In the genomic region with DNA sequence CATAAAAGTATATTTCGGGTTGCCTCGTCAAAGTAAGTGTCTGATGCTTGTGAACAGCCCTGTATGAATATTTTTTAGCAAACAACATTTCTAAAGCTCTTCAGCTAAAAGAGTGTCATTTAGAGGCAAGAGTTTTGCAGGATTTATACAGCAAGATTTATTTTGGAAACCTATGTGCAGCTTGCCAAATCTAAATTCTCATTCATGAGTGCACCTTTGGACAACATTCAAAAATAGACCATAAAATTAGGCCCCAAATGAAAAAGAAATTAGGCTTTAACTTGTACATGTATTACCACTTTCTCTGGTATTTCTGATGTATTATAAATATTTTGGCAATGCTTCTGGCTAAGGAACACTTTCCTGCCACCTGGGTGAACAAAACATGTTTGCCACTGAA, we compare ENCODE assay signal across 21 cellular contexts.
"Had no signal": no experiment of that assay in that cellular context is flagged by ENCODE, and none has a peak within 500 bp of the region (broad histone marks: within the 10 kb centered on the region; RNA-seq: fewer than 3 reads in every experiment).

No MANE protein-coding gene starts in this region.

- DNase-seq: activated B cell treated with CpG ODN at 0.5 μM for 24 hours; activated CD4-positive, alpha-beta T cell treated with anti-CD3 and anti-CD28 coated beads for 48 hours; activated CD4-positive, alpha-beta T cell treated with anti-CD3 and anti-CD28 coated beads, Interleukin-2, amount 50 U/mL, for 1 hour; activated CD4-positive, alpha-beta T cell treated with anti-CD3 and anti-CD28 coated beads, Interleukin-2, amount 50 U/mL, for 48 hours; activated CD8-positive, alpha-beta memory T cell treated with anti-CD3 and anti-CD28 coated beads for 24 hours; activated CD8-positive, alpha-beta T cell treated with anti-CD3 and anti-CD28 coated beads for 36 hours; activated effector memory CD4-positive, alpha-beta T cell treated with Interleukin-2 at 50 U/mL for 16 hours; activated gamma-delta T cell treated with Interleukin-2 at 50 U/mL for 16 hours; activated naive CD4-positive, alpha-beta T cell treated with anti-CD3 and anti-CD28 coated beads, Interleukin-2, amount 50 U/mL, for 16 hours; activated naive CD4-positive, alpha-beta T cell treated with Interleukin-2 at 50 U/mL for 16 hours; activated T-cell treated with anti-CD3 and anti-CD28 coated beads, Interleukin-2, amount 50 U/mL, for 4 hours; amniotic stem cell; anterior cingulate cortex; brain microvascular endothelial cell; colonic mucosa; effector CD8-positive, alpha-beta T cell; esophagus squamous epithelium; foreskin melanocyte; heart right ventricle; T-helper 9 cell; WERI-Rb-1 had no signal
